8 cellular contexts compared by ENCODE assay signal in genomic region chr6:143060806-143061596, GRCh38. TPM values are rescaled to one million over a fixed set of nuclear protein-coding genes. Genes with fewer than 3 reads are reported as not detected.
A peak's percentile ranks its signal among the peaks of the same experiment; 100 is the strongest.
DNase-seq lines count a peak whose midpoint lies in the region; ATAC-seq and TF ChIP-seq lines count a peak whose summit lies in the region.

Gene AIG1 (plus strand): TSS chr6:143060889. CDS start chr6:143060926, 37 bp downstream.

- H3K4me3 ChIP-seq in foreskin fibroblast (ENCODE audit: low read depth in 1 of 2, low read length in 2 of 2) (peak within 1 kb of the TSS; percentile 80), osteoblast (ENCODE audit: insufficient read depth, low read length) (peak within 1 kb of the TSS; percentile 91), testis (peak within 1 kb of the TSS; percentile 86 to 96)

- H3K36me3 ChIP-seq in osteoblast (ENCODE audit: insufficient read depth, low read length) (no peaks in the 10 kb centered on the region), testis (ENCODE audit: low read depth, missing control alignments) (no peaks in the 10 kb centered on the region)

- TF ChIP-seq CTCF in foreskin fibroblast (IDR thresholded peaks at IDR 0.05; ENCODE audit: low read depth, low read length) (no peak), osteoblast (IDR thresholded peaks at IDR 0.05; ENCODE audit: extremely low read depth, low read depth, low read length) (no peak), testis (IDR thresholded peaks at IDR 0.05) (no peak)

- TF ChIP-seq POLR2A in testis (IDR thresholded peaks at IDR 0.05), result no peak

- 7 to 34% methylated on average over 3 to 38 of the region's 50 CpGs for WGBS in testis, 2 donors

- H3K27ac ChIP-seq in osteoblast (ENCODE audit: low read depth, low read length), result peak within 1 kb of the TSS; percentile 93
- peak within 1 kb of the TSS; percentile 91 to 95 for H3K27ac ChIP-seq in testis

- peak within 1 kb of the TSS; percentile 82 for H2AFZ ChIP-seq in osteoblast (ENCODE audit: low read length)

- peaks cover 8% of the 10 kb centered on the region for H3K79me2 ChIP-seq in osteoblast (ENCODE audit: insufficient read depth, low read length)

- H3K27me3 ChIP-seq in osteoblast (ENCODE audit: insufficient read depth, low read length) (no peaks in the 10 kb centered on the region), testis (no peaks in the 10 kb centered on the region)

- peak within 1 kb of the TSS; percentile 96 for H3K4me2 ChIP-seq in osteoblast (ENCODE audit: insufficient read depth, low read length)

- peak; percentile 83 for DNase-seq in NK-92 treated with Interleukin-12 subunit alpha and Interleukin-12 subunit beta, amount 100 ng/mL, for 24 hours (lab: John Stamatoyannopoulos, UW)
- DNase-seq in NK-92 (lab: John Stamatoyannopoulos, UW; ENCODE audit: unreplicated experiment) (no peak), NCI-H774 (lab: John Stamatoyannopoulos, UW) (peak; percentile 88), foreskin fibroblast (no peak), osteoblast (ENCODE audit: insufficient read length, low spot score, missing footprints) (no peak), testis (peak; percentile 66)
- peak; percentile 50 for DNase-seq in activated T-helper 9 cell treated with anti-CD3 and anti-CD28 coated beads, Interleukin-2, amount 50 U/mL, for 16 hours (ENCODE audit: low read depth)

- no peaks in the 10 kb centered on the region for H4K20me1 ChIP-seq in osteoblast (ENCODE audit: insufficient read depth, low read length)

- ATAC-seq in HG03060 (IDR thresholded peaks at IDR 0.05; ENCODE audit: low read depth, unreplicated experiment), result peak; percentile 23

- H3K4me1 ChIP-seq in osteoblast (ENCODE audit: insufficient read depth, low read length) (peaks cover 18% of the 10 kb centered on the region), testis (peaks cover 10% of the 10 kb centered on the region)

- intact Hi-C loops in testis (cut with DNase I; ENCODE audit: low total_unique reads), result no loop called here

- H3K9me3 ChIP-seq in osteoblast (ENCODE audit: low read depth, low read length) (no peaks in the 10 kb centered on the region), testis (no peaks in the 10 kb centered on the region)

RNA-seq across cellular contexts. Expression of gene AIG1, which starts in this region (rescaled TPM):
- 70.9 and 96.9 TPM in 2 replicates for total RNA-seq in osteoblast
- total RNA-seq in testis, result 10 to 100 TPM; 50.7 to 57.9 TPM
- 39.6 TPM for polyA plus RNA-seq in testis (ENCODE audit: insufficient read depth, low read depth, low replicate concordance)

Comparison
In these comparisons a context has a peak if more than half of its experiments do, and no peak if none do; other contexts are left out.
1. DNase-seq: peak in NK-92 treated with Interleukin-12 subunit alpha and Interleukin-12 subunit beta, amount 100 ng/mL, for 24 hours (single experiment), NCI-H774 (single experiment), activated T-helper 9 cell treated with anti-CD3 and anti-CD28 coated beads, Interleukin-2, amount 50 U/mL, for 16 hours (single experiment) and testis (single experiment); none in NK-92 (single experiment), foreskin fibroblast (0 of 2) and osteoblast (single experiment).
2. Peak in every context shown above with its lines, with median percentiles within 50 percentile points of each other: H3K4me3 ChIP-seq.